24 cellular contexts compared by ENCODE assay signal in genomic region chr3:65829228-65829627, GRCh38.
"Had no signal": no experiment of that assay in that cellular context is flagged by ENCODE, and none has a peak within 500 bp of the region (broad histone marks: within the 10 kb centered on the region; RNA-seq: fewer than 3 reads in every experiment).

No MANE protein-coding gene starts in this region.

- H3K27ac Mint-ChIP-seq: activated CD4-positive, alpha-beta memory T cell treated with anti-CD3 and anti-CD28 coated beads for 36 hours; activated naive CD4-positive, alpha-beta T cell treated with anti-CD3 and anti-CD28 coated beads for 36 hours; activated naive CD8-positive, alpha-beta T cell treated with anti-CD3 and anti-CD28 coated beads, Interleukin-2, amount 10 ng/mL, durations not matched to agents 7 days and 5 days; activated T-cell treated with anti-CD3 and anti-CD28 coated beads, Interleukin-2, amount 50 U/mL, for 72 hours; endodermal cell; memory B cell; natural killer cell; stimulated activated effector memory CD8-positive, alpha-beta T cell treated with anti-CD3 and anti-CD28 coated beads, Interleukin-12 subunit alpha, Interleukin-12 subunit beta, amount 100 ng/mL, for 72 hours; stimulated activated naive CD8-positive, alpha-beta T cell treated with anti-CD3 and anti-CD28 coated beads, Interleukin-15, amount 100 ng/mL, for 72 hours; T-helper 1 cell treated with Interleukin-12 subunit alpha and Interleukin-12 subunit beta and Interleukin-4 antibody, amounts not matched to agents 30 μg/mL and 1 μg/mL, for 36 hours had no signal

- H3K9me3 Mint-ChIP-seq: activated CD4-positive, alpha-beta memory T cell treated with anti-CD3 and anti-CD28 coated beads for 36 hours; activated naive CD4-positive, alpha-beta T cell treated with anti-CD3 and anti-CD28 coated beads for 36 hours; endodermal cell; stimulated activated naive CD8-positive, alpha-beta T cell treated with anti-CD3 and anti-CD28 coated beads, Interleukin-15, amount 100 ng/mL, for 72 hours; T-helper 1 cell treated with Interleukin-12 subunit alpha and Interleukin-12 subunit beta and Interleukin-4 antibody, amounts not matched to agents 30 μg/mL and 1 μg/mL, for 36 hours had no signal

- H3K4me1 ChIP-seq: gastroesophageal sphincter had no signal

- DNase-seq: activated CD4-positive, alpha-beta memory T cell treated with anti-CD3 and anti-CD28 coated beads for 36 hours; activated CD4-positive, alpha-beta T cell treated with anti-CD3 and anti-CD28 coated beads for 48 hours; activated effector memory CD4-positive, alpha-beta T cell treated with Interleukin-2 at 50 U/mL for 16 hours; activated naive CD4-positive, alpha-beta T cell treated with anti-CD3 and anti-CD28 coated beads for 36 hours; activated naive CD8-positive, alpha-beta T cell treated with anti-CD3 and anti-CD28 coated beads, Interleukin-2, amount 10 ng/mL, durations not matched to agents 7 days and 5 days; activated T-cell treated with anti-CD3 and anti-CD28 coated beads, Interleukin-2, amount 50 U/mL, for 72 hours; cerebellar nuclear complex; esophagus squamous epithelium; natural killer cell; pancreas; psoas muscle; stimulated activated CD4-positive, alpha-beta T cell treated with anti-CD3 and anti-CD28 coated beads, Interleukin-2, amount 100 ng/mL, for 24 hours; stimulated activated naive CD8-positive, alpha-beta T cell treated with anti-CD3 and anti-CD28 coated beads, Interleukin-15, amount 100 ng/mL, for 72 hours; T1000; tibial artery had no signal

- H3K36me3 Mint-ChIP-seq: activated CD4-positive, alpha-beta memory T cell treated with anti-CD3 and anti-CD28 coated beads for 36 hours; activated naive CD8-positive, alpha-beta T cell treated with anti-CD3 and anti-CD28 coated beads, Interleukin-2, amount 10 ng/mL, durations not matched to agents 7 days and 5 days; memory B cell; natural killer cell; stimulated activated effector memory CD8-positive, alpha-beta T cell treated with anti-CD3 and anti-CD28 coated beads, Interleukin-12 subunit alpha, Interleukin-12 subunit beta, amount 100 ng/mL, for 72 hours had no signal

- H3K4me3 ChIP-seq: coronary artery, esophagus squamous epithelium, gastroesophageal sphincter, heart left ventricle, pancreas, psoas muscle, right atrium auricular region, skin epidermis, tibial artery had no signal

- H3K27ac ChIP-seq: coronary artery, esophagus squamous epithelium, gastroesophageal sphincter, heart left ventricle, pancreas, psoas muscle, right atrium auricular region, tibial artery had no signal

- ATAC-seq: activated T-cell treated with anti-CD3 and anti-CD28 coated beads, Interleukin-2, amount 50 U/mL, for 72 hours; gastroesophageal sphincter; natural killer cell; psoas muscle; stimulated activated effector memory CD8-positive, alpha-beta T cell treated with anti-CD3 and anti-CD28 coated beads, Interleukin-12 subunit alpha, Interleukin-12 subunit beta, amount 100 ng/mL, for 72 hours; stimulated activated naive CD8-positive, alpha-beta T cell treated with anti-CD3 and anti-CD28 coated beads, Interleukin-15, amount 100 ng/mL, for 72 hours had no signal

- H3K27me3 Mint-ChIP-seq: activated CD4-positive, alpha-beta memory T cell treated with anti-CD3 and anti-CD28 coated beads for 36 hours; activated naive CD8-positive, alpha-beta T cell treated with anti-CD3 and anti-CD28 coated beads, Interleukin-2, amount 10 ng/mL, durations not matched to agents 7 days and 5 days; memory B cell; stimulated activated naive CD8-positive, alpha-beta T cell treated with anti-CD3 and anti-CD28 coated beads, Interleukin-15, amount 100 ng/mL, for 72 hours had no signal

- H3K4me3 Mint-ChIP-seq: activated CD4-positive, alpha-beta memory T cell treated with anti-CD3 and anti-CD28 coated beads for 36 hours; activated naive CD4-positive, alpha-beta T cell treated with anti-CD3 and anti-CD28 coated beads for 36 hours; activated naive CD8-positive, alpha-beta T cell treated with anti-CD3 and anti-CD28 coated beads, Interleukin-2, amount 10 ng/mL, durations not matched to agents 7 days and 5 days; activated T-cell treated with anti-CD3 and anti-CD28 coated beads, Interleukin-2, amount 50 U/mL, for 72 hours; endodermal cell; memory B cell; natural killer cell; stimulated activated effector memory CD8-positive, alpha-beta T cell treated with anti-CD3 and anti-CD28 coated beads, Interleukin-12 subunit alpha, Interleukin-12 subunit beta, amount 100 ng/mL, for 72 hours; stimulated activated naive CD8-positive, alpha-beta T cell treated with anti-CD3 and anti-CD28 coated beads, Interleukin-15, amount 100 ng/mL, for 72 hours; T-helper 1 cell treated with Interleukin-12 subunit alpha and Interleukin-12 subunit beta and Interleukin-4 antibody, amounts not matched to agents 30 μg/mL and 1 μg/mL, for 36 hours had no signal

- H3K4me1 Mint-ChIP-seq: activated naive CD8-positive, alpha-beta T cell treated with anti-CD3 and anti-CD28 coated beads, Interleukin-2, amount 10 ng/mL, durations not matched to agents 7 days and 5 days; memory B cell; natural killer cell; stimulated activated effector memory CD8-positive, alpha-beta T cell treated with anti-CD3 and anti-CD28 coated beads, Interleukin-12 subunit alpha, Interleukin-12 subunit beta, amount 100 ng/mL, for 72 hours; stimulated activated naive CD8-positive, alpha-beta T cell treated with anti-CD3 and anti-CD28 coated beads, Interleukin-15, amount 100 ng/mL, for 72 hours had no signal

- H3K36me3 ChIP-seq: esophagus squamous epithelium, gastroesophageal sphincter, heart left ventricle, pancreas, right atrium auricular region, tibial artery had no signal

- H3K27me3 ChIP-seq: esophagus squamous epithelium, gastroesophageal sphincter, heart left ventricle, pancreas, right atrium auricular region, tibial artery had no signal

- H3K9me3 ChIP-seq: esophagus squamous epithelium, gastroesophageal sphincter, heart left ventricle, pancreas, psoas muscle, right atrium auricular region, tibial artery had no signal
